ENCODE assay signal across 2 cellular contexts in genomic region chr6:138424004-138424904, GRCh38.
TF ChIP-seq lines count a peak whose summit lies in the region.

No MANE protein-coding gene starts in this region.

TF ChIP-seq in H1, 55 proteins besides CTCF, POLR2A, EP300 and RAD21:
- no peak for TF ChIP-seq SP4 (IDR thresholded peaks at IDR 0.05; ENCODE audit: low read length)
- no peak for TF ChIP-seq EGR1 (IDR thresholded peaks at IDR 0.05; ENCODE audit: borderline replicate concordance, low read depth, low read length)
- TF ChIP-seq TCF12 (IDR thresholded peaks at IDR 0.05; ENCODE audit: low read depth, low read length), result no peak

TF ChIP-seq in HepG2, 621 proteins besides CTCF, POLR2A, EP300 and RAD21 (continues in another document):
- TF ChIP-seq NFE2L1 (CRISPR knock-in tag; IDR thresholded peaks at IDR 0.05; ENCODE audit: borderline replicate concordance), result no peak
- TF ChIP-seq STAT6 (CRISPR knock-in tag; IDR thresholded peaks at IDR 0.05; ENCODE audit: borderline replicate concordance), result no peak
- no peak for TF ChIP-seq ZNF780A (CRISPR knock-in tag; IDR thresholded peaks at IDR 0.05)
- peak; percentile 37; the same call in 1 of the 2 replicates for TF ChIP-seq ARID4A (CRISPR knock-in tag; IDR thresholded peaks at IDR 0.05; ENCODE audit: borderline replicate concordance)
- peak; percentile 46 for TF ChIP-seq ZNF687 (CRISPR knock-in tag; IDR thresholded peaks at IDR 0.05)
- no peak for TF ChIP-seq KLF13 (CRISPR knock-in tag; IDR thresholded peaks at IDR 0.05)
- peak; percentile 36; the same call in 1 of the 2 replicates for TF ChIP-seq ZNF280B (CRISPR knock-in tag; IDR thresholded peaks at IDR 0.05; ENCODE audit: borderline replicate concordance)
- no peak for TF ChIP-seq NR1H2 (CRISPR knock-in tag; IDR thresholded peaks at IDR 0.05; ENCODE audit: borderline replicate concordance, low read depth)
- peak; percentile 63; the same call in 1 of the 2 replicates for TF ChIP-seq ZNF30 (CRISPR knock-in tag; IDR thresholded peaks at IDR 0.05)
- no peak for TF ChIP-seq TP53 (CRISPR knock-in tag; conservative IDR thresholded peaks at IDR 0.05)
- TF ChIP-seq ZBTB44 (CRISPR knock-in tag; IDR thresholded peaks at IDR 0.05), result no peak
- no peak for TF ChIP-seq CEBPG (CRISPR knock-in tag; IDR thresholded peaks at IDR 0.05)
- TF ChIP-seq ZFP91 (CRISPR knock-in tag; IDR thresholded peaks at IDR 0.05; ENCODE audit: borderline replicate concordance), result 0 out of 2 replicates have a peak, but pooled peaks have one; percentile 13
- no peak for TF ChIP-seq FOXJ3 (CRISPR knock-in tag; IDR thresholded peaks at IDR 0.05; ENCODE audit: borderline replicate concordance)
- TF ChIP-seq KLF15 (CRISPR knock-in tag; IDR thresholded peaks at IDR 0.05; ENCODE audit: borderline replicate concordance), result no peak
- TF ChIP-seq NCOA1 (CRISPR knock-in tag; IDR thresholded peaks at IDR 0.05), result 0 out of 2 replicates have a peak, but pooled peaks have one; percentile 63
- TF ChIP-seq HES4 (CRISPR knock-in tag; IDR thresholded peaks at IDR 0.05; ENCODE audit: borderline replicate concordance), result no peak
- no peak for TF ChIP-seq ZSCAN21 (CRISPR knock-in tag; IDR thresholded peaks at IDR 0.05; ENCODE audit: borderline replicate concordance)
- TF ChIP-seq ZNF24 (IDR thresholded peaks at IDR 0.05), result no peak
- no peak for TF ChIP-seq ZNF558 (CRISPR knock-in tag; IDR thresholded peaks at IDR 0.05; ENCODE audit: borderline replicate concordance)
- no peak for TF ChIP-seq MAF1 (CRISPR knock-in tag; IDR thresholded peaks at IDR 0.05; ENCODE audit: borderline replicate concordance)
- TF ChIP-seq FOXO4 (CRISPR knock-in tag; conservative IDR thresholded peaks at IDR 0.05), result 0 out of 2 replicates have a peak, but pooled peaks have one; percentile 42
- no peak for TF ChIP-seq ZNF776 (CRISPR knock-in tag; IDR thresholded peaks at IDR 0.05)
- TF ChIP-seq ZNF598 (CRISPR knock-in tag; IDR thresholded peaks at IDR 0.05; ENCODE audit: borderline replicate concordance), result no peak
- no peak for TF ChIP-seq ZNF281 (CRISPR knock-in tag; IDR thresholded peaks at IDR 0.05; ENCODE audit: borderline replicate concordance)
- TF ChIP-seq ZNF615 (CRISPR knock-in tag; IDR thresholded peaks at IDR 0.05; ENCODE audit: borderline replicate concordance), result no peak
- TF ChIP-seq MTF1 (CRISPR knock-in tag; IDR thresholded peaks at IDR 0.05), result no peak
- TF ChIP-seq HINFP (CRISPR knock-in tag; IDR thresholded peaks at IDR 0.05; ENCODE audit: low read depth), result no peak
- TF ChIP-seq ZNF546 (CRISPR knock-in tag; conservative IDR thresholded peaks at IDR 0.05), result no peak
- no peak for TF ChIP-seq ZNF331 (CRISPR knock-in tag; IDR thresholded peaks at IDR 0.05)
- no peak for TF ChIP-seq KLF9 (CRISPR knock-in tag; IDR thresholded peaks at IDR 0.05; ENCODE audit: low read depth)
